ENCODE assay signal across 15 cellular contexts in genomic region chr11:223921-224320, GRCh38. TPM values are rescaled to one million over a fixed set of nuclear protein-coding genes. Genes with fewer than 3 reads are reported as not detected.
DNase-seq lines count a peak whose midpoint lies in the region; TF ChIP-seq lines count a peak whose summit lies in the region.
"Had no signal": no experiment of that assay in that cellular context is flagged by ENCODE, and none has a peak within 500 bp of the region (broad histone marks: within the 10 kb centered on the region; RNA-seq: fewer than 3 reads in every experiment).

No MANE protein-coding gene starts in this region.

- H3F3A ChIP-seq in Loucy (ENCODE audit: low read depth), result no peaks in the 10 kb centered on the region; the same call in 1 of the 2 replicates

- H3K27me3 ChIP-seq in Loucy (ENCODE audit: insufficient read depth, low read length, poor library complexity, severe bottlenecking) (no peaks in the 10 kb centered on the region), endodermal cell (ENCODE audit: control insufficient read depth, insufficient read depth, low read length, poor library complexity, severe bottlenecking) (no peaks in the 10 kb centered on the region)
- H3K27me3 ChIP-seq: BE2C had no signal

- TF ChIP-seq CTCF in Loucy (conservative IDR thresholded peaks at IDR 0.05; ENCODE audit: low read length) (no peak), endodermal cell (conservative IDR thresholded peaks at IDR 0.05) (no peak), mesothelial cell of epicardium (IDR thresholded peaks at IDR 0.05; ENCODE audit: unreplicated experiment) (no peak)

- H3K27ac ChIP-seq in endodermal cell (ENCODE audit: low read depth, low read length), result no peak overlapping the region

- H3K4me1 ChIP-seq in Loucy (ENCODE audit: insufficient read depth, low read length, poor library complexity, severe bottlenecking), result peaks cover 25% of the 10 kb centered on the region
- H3K4me1 ChIP-seq in endodermal cell (ENCODE audit: control insufficient read depth, insufficient read depth, low read length), result peaks cover 3% of the 10 kb centered on the region
- H3K4me1 ChIP-seq: BE2C, Caco-2 had no signal

- H3K27ac Mint-ChIP-seq in endodermal cell (no peak overlapping the region), mesothelial cell of epicardium (no peak overlapping the region)

- H3K79me2 ChIP-seq in Loucy (ENCODE audit: insufficient read depth, low read length), result no peaks in the 10 kb centered on the region; the same call in 1 of the 2 replicates

- H3K9me3 Mint-ChIP-seq in endodermal cell (no peaks in the 10 kb centered on the region), mesothelial cell of epicardium (no peaks in the 10 kb centered on the region)

- peak overlapping the region; percentile 19 for H3K4me2 ChIP-seq in Loucy (ENCODE audit: low read depth, low read length, poor library complexity, severe bottlenecking)

- H3K9me2 ChIP-seq in Loucy (replicated peaks; ENCODE audit: low read depth, low read length), result no peaks in the 10 kb centered on the region

- H3K9ac ChIP-seq in Loucy (ENCODE audit: low read depth, low read length, poor library complexity, severe bottlenecking), result no peak overlapping the region
- H3K9ac ChIP-seq in endodermal cell (ENCODE audit: extremely low read depth, low read length, poor library complexity, severe bottlenecking), result no peak overlapping the region

- no peaks in the 10 kb centered on the region for H4K20me1 ChIP-seq in Loucy (ENCODE audit: insufficient read depth, low read length, poor library complexity, severe bottlenecking)

- H3K27me3 Mint-ChIP-seq in endodermal cell (ENCODE audit: insufficient read depth), result no peaks in the 10 kb centered on the region
- no peaks in the 10 kb centered on the region for H3K27me3 Mint-ChIP-seq in mesothelial cell of epicardium (ENCODE audit: low read depth)
- H3K27me3 Mint-ChIP-seq: CD8-positive, alpha-beta memory T cell had no signal

- H3K4me1 Mint-ChIP-seq in endodermal cell (no peaks in the 10 kb centered on the region), mesothelial cell of epicardium (no peaks in the 10 kb centered on the region)

- no peak overlapping the region for H2AFZ ChIP-seq in Loucy (ENCODE audit: low read length)

- no peaks in the 10 kb centered on the region for H3K36me3 ChIP-seq in Loucy (ENCODE audit: insufficient read depth, low read length)
- peaks cover 3% of the 10 kb centered on the region for H3K36me3 ChIP-seq in endodermal cell (ENCODE audit: control insufficient read depth, insufficient read depth, low read length)
- H3K36me3 ChIP-seq: BE2C, HAP-1 had no signal

- peaks cover 20% of the 10 kb centered on the region for H3K36me3 Mint-ChIP-seq in endodermal cell (ENCODE audit: low read depth)
- peaks cover 19% of the 10 kb centered on the region for H3K36me3 Mint-ChIP-seq in mesothelial cell of epicardium

- no peak overlapping the region for H3K4me3 Mint-ChIP-seq in endodermal cell
- no peak overlapping the region for H3K4me3 Mint-ChIP-seq in mesothelial cell of epicardium
- H3K4me3 Mint-ChIP-seq: CD8-positive, alpha-beta memory T cell had no signal

- peak; percentile 47 for DNase-seq in activated effector memory CD4-positive, alpha-beta T cell treated with anti-CD3 and anti-CD28 coated beads, Interleukin-2, amount 50 U/mL, for 16 hours
- DNase-seq in activated effector memory CD4-positive, alpha-beta T cell treated with Interleukin-2 at 50 U/mL for 16 hours, result no peak
- peak; percentile 17 for DNase-seq in endodermal cell
- DNase-seq in mesenteric fat pad (ENCODE audit: low spot score), result peak; percentile 30
- no peak for DNase-seq in mesothelial cell of epicardium (ENCODE audit: low spot score in 2 of 2, unreplicated experiment in 2 of 2)
- no peak for DNase-seq in dedifferentiated amniotic fluid mesenchymal stem cell (ENCODE audit: extremely low spot score)
- DNase-seq: BE2C; Caco-2; CD8-positive, alpha-beta memory T cell; DND-41; GDM1 had no signal

- 94% methylated on average over 9 of the region's 9 CpGs; no CpG with 5 or more reads in 1 of the 2 experiments for WGBS in endodermal cell (ENCODE audit: insufficient coverage in 1 of 2, insufficient read length in 1 of 2), 2 experiments

- H3K9me3 ChIP-seq in Loucy (ENCODE audit: insufficient read depth, low read depth, low read length) (no peaks in the 10 kb centered on the region), endodermal cell (ENCODE audit: control insufficient read depth, low read length) (no peaks in the 10 kb centered on the region)
- H3K9me3 ChIP-seq: BE2C, Caco-2, HAP-1 had no signal

- H3K4me3 ChIP-seq in Loucy (ENCODE audit: low read length, poor library complexity, severe bottlenecking) (no peak overlapping the region), endodermal cell (ENCODE audit: low read length) (no peak overlapping the region)
- H3K4me3 ChIP-seq: HAP-1 had no signal

RNA-seq across cellular contexts. Expression of gene SIRT3, which starts 12.2 kb away (rescaled TPM):
- total RNA-seq in endodermal cell (10 to 100 TPM; 18.1 to 28.6 TPM), mesenteric fat pad (14.1 TPM), mesothelial cell of epicardium (33.2 to 33.7 TPM (median 33.3 TPM) in 3 replicates)
- 20.2 TPM for polyA plus RNA-seq in endodermal cell (2013, experiment 1 of 2)
- polyA plus RNA-seq in endodermal cell (2013, experiment 2 of 2), result 23.5 TPM

RNA-seq across cellular contexts. Expression of gene PSMD13, which starts 12.9 kb away (rescaled TPM):
- total RNA-seq in endodermal cell, result 100 to 1,000 TPM; 120 to 134 TPM
- polyA plus RNA-seq in endodermal cell (2013, experiment 1 of 2), result 151 TPM
- 145 TPM for polyA plus RNA-seq in endodermal cell (2013, experiment 2 of 2)
- 100 TPM for total RNA-seq in mesenteric fat pad
- total RNA-seq in mesothelial cell of epicardium, result 93.0 to 96.2 TPM (median 93.9 TPM) in 3 replicates

RNA-seq across cellular contexts. Expression of gene RIC8A, which starts 16.4 kb away (rescaled TPM):
- total RNA-seq in endodermal cell, result 10 to 100 TPM; 77.1 to 92.6 TPM
- polyA plus RNA-seq in endodermal cell (2013, experiment 1 of 2), result 55.1 TPM
- 56.8 TPM for polyA plus RNA-seq in endodermal cell (2013, experiment 2 of 2)
- 107 TPM for total RNA-seq in mesenteric fat pad
- total RNA-seq in mesothelial cell of epicardium, result 85.2 to 100.0 TPM (median 91.8 TPM) in 3 replicates

RNA-seq across cellular contexts. Expression of gene BET1L, which starts 16.7 kb away (rescaled TPM):
- total RNA-seq in endodermal cell (10 to 100 TPM; 47.4 to 63.7 TPM), mesenteric fat pad (53.4 TPM), mesothelial cell of epicardium (64.3 to 68.2 TPM (median 65.5 TPM) in 3 replicates)
- 26.3 TPM for polyA plus RNA-seq in endodermal cell (2013, experiment 1 of 2)
- 25.1 TPM for polyA plus RNA-seq in endodermal cell (2013, experiment 2 of 2)

RNA-seq across cellular contexts. Expression of gene SCGB1C1, which starts 31.0 kb away (rescaled TPM):
- total RNA-seq in endodermal cell (not detected), mesenteric fat pad (not detected), mesothelial cell of epicardium (not detected in 3 replicates)
- not detected for polyA plus RNA-seq in endodermal cell (2013, experiment 1 of 2)
- not detected for polyA plus RNA-seq in endodermal cell (2013, experiment 2 of 2)
- total RNA-seq: Caco-2; CD8-positive, alpha-beta memory T cell; H1; HT1080 had no signal
- polyA plus RNA-seq: CD8-positive, alpha-beta memory T cell; H1 had no signal

Comparison
In these comparisons a context has a peak if more than half of its experiments do, and no peak if none do; other contexts are left out.
1. DNase-seq: peak in activated effector memory CD4-positive, alpha-beta T cell treated with anti-CD3 and anti-CD28 coated beads, Interleukin-2, amount 50 U/mL, for 16 hours (single experiment), endodermal cell (single experiment) and mesenteric fat pad (single experiment); none in activated effector memory CD4-positive, alpha-beta T cell treated with Interleukin-2 at 50 U/mL for 16 hours (single experiment), mesothelial cell of epicardium (0 of 2) and dedifferentiated amniotic fluid mesenchymal stem cell (single experiment).